10 cellular contexts compared by ENCODE assay signal in genomic region chr1:235910357-235911299, GRCh38. TPM values are rescaled to one million over a fixed set of nuclear protein-coding genes. Genes with fewer than 3 reads are reported as not detected.
DNase-seq lines count a peak whose midpoint lies in the region; ATAC-seq, FAIRE-seq and TF ChIP-seq lines count a peak whose summit lies in the region.
"Had no signal": no experiment of that assay in that cellular context is flagged by ENCODE, and none has a peak within 500 bp of the region (broad histone marks: within the 10 kb centered on the region; RNA-seq: fewer than 3 reads in every experiment).

No MANE protein-coding gene starts in this region.

- peaks cover 55% of the 10 kb centered on the region for H3K4me1 Mint-ChIP-seq in MCF 10A (ENCODE audit: insufficient read depth, unreplicated experiment)

- H3K27me3 ChIP-seq in HepG2 (ENCODE audit: control insufficient read depth in 1 of 2, insufficient read depth in 2 of 2, low read length in 2 of 2) (no peaks in the 10 kb centered on the region), transverse colon (no peaks in the 10 kb centered on the region)
- H3K27me3 ChIP-seq: BLaER1 had no signal

- no peak for TF ChIP-seq RAD21 in HepG2 (CRISPR knock-in tag; IDR thresholded peaks at IDR 0.05)

- H3K79me2 ChIP-seq in HepG2 (ENCODE audit: insufficient read depth, low read length) = no peaks in the 10 kb centered on the region

- H3K36me3 Mint-ChIP-seq in MCF 10A (ENCODE audit: insufficient read depth, unreplicated experiment) = no peaks in the 10 kb centered on the region

- BruUV-seq in MCF 10A (replicated peaks; lab: Mats Ljungman, UMichigan) (no TSS peak), HepG2 (replicated peaks; lab: Mats Ljungman, UMichigan) (no TSS peak)

- in situ Hi-C loops in HepG2 (cut with HindIII; ENCODE audit: extremely low pct_ligation_motif_present, low pct_unique_long_range_greater_than_20kb) (no loop called here), transverse colon (cut with MboI; ENCODE audit: low pct_ligation_motif_present in 1 of 4, low pct_unique_long_range_greater_than_20kb in 1 of 4, low sequenced_read_pairs in 3 of 4) (no loop called here)

- H3K4me3 Mint-ChIP-seq in MCF 10A (ENCODE audit: unreplicated experiment) = peak overlapping the region; percentile 22
- H3K4me3 Mint-ChIP-seq: T-helper 1 cell treated with Interleukin-12 subunit alpha and Interleukin-12 subunit beta and Interleukin-4 antibody, amounts not matched to agents 30 μg/mL and 1 μg/mL, for 36 hours had no signal

- ATAC-seq in HepG2 (peak; percentile 50), HG02885 (IDR thresholded peaks at IDR 0.05; ENCODE audit: poor library complexity, unreplicated experiment) (no peak)

- no peak overlapping the region for H2AFZ ChIP-seq in HepG2 (ENCODE audit: low read length)

- H3K4me1 ChIP-seq in HepG2 (ENCODE audit: insufficient read depth, low read length) (no peaks in the 10 kb centered on the region), transverse colon (peaks cover 0 to 9% (median 6%) of the 10 kb centered on the region in 4 donors)

- H3K4me2 ChIP-seq in HepG2 (ENCODE audit: low read depth, low read length) = no peak overlapping the region
- H3K4me2 ChIP-seq: BLaER1 had no signal

- CTCF ChIA-PET in MCF 10A (lab: Yijun Ruan, JAX) = interaction anchor here (0.7 to 5.7 kb wide), 11 partner anchors 8 to 604 kb away, joined by 3 to 65 read pairs (median 10); partner anchors contain the start of genes B3GALNT2 and LYST
- CTCF ChIA-PET in HepG2 (lab: Yijun Ruan, JAX; ENCODE audit: low intra/inter-chr PET ratio, low total read pairs) = no interaction called here

- H3K27ac Mint-ChIP-seq in MCF 10A (ENCODE audit: low read depth, unreplicated experiment) = peak overlapping the region; percentile 99
- H3K27ac Mint-ChIP-seq: T-helper 1 cell treated with Interleukin-12 subunit alpha and Interleukin-12 subunit beta and Interleukin-4 antibody, amounts not matched to agents 30 μg/mL and 1 μg/mL, for 36 hours had no signal

- 7% methylated on average over 8 of the region's 8 CpGs for WGBS in HepG2 (ENCODE audit: low lambda C conversion rate)
- 61 to 67% methylated on average over 3 to 8 of the region's 8 CpGs for WGBS in transverse colon (ENCODE audit: low coverage in 1 of 2), 2 donors

- TF ChIP-seq POLR2A in HepG2 (IDR thresholded peaks at IDR 0.05; ENCODE audit: insufficient read depth in 1 of 2, low read depth in 2 of 2, low read length in 2 of 2) (no peak), transverse colon (IDR thresholded peaks at IDR 0.05) (no peak)

- FAIRE-seq in HepG2 (lab: Jason Lieb, UNC) = no peak

- H3K9me3 ChIP-seq in HepG2 (ENCODE audit: low read length) (no peaks in the 10 kb centered on the region), transverse colon (no peaks in the 10 kb centered on the region)
- H3K9me3 ChIP-seq: BLaER1 had no signal

- TF ChIP-seq CTCF in MCF 10A (IDR thresholded peaks at IDR 0.05; ENCODE audit: unreplicated experiment) (no peak), HepG2 (CRISPR knock-in tag; IDR thresholded peaks at IDR 0.05) (no peak), transverse colon (IDR thresholded peaks at IDR 0.05) (no peak)

- intact Hi-C loops in MCF 10A (cut with micrococcal nuclease) (loop anchor here (1.0 to 2.0 kb wide), 3 partner anchors 32 to 61 kb away; partner anchors contain the start of gene LYST), HepG2 (cut with micrococcal nuclease; ENCODE audit: unreplicated experiment) (no loop called here), transverse colon (cut with DNase I; ENCODE audit: low total_unique reads) (no loop called here)

- H3K9me3 Mint-ChIP-seq in MCF 10A (ENCODE audit: unreplicated experiment) = no peaks in the 10 kb centered on the region
- H3K9me3 Mint-ChIP-seq: T-helper 1 cell treated with Interleukin-12 subunit alpha and Interleukin-12 subunit beta and Interleukin-4 antibody, amounts not matched to agents 30 μg/mL and 1 μg/mL, for 36 hours had no signal

- H3K9ac ChIP-seq in HepG2 (ENCODE audit: insufficient read depth, low read depth, low read length) = no peak overlapping the region
- H3K9ac ChIP-seq: BLaER1 had no signal

- H4K20me1 ChIP-seq in HepG2 (ENCODE audit: insufficient read depth, low read length) = no peaks in the 10 kb centered on the region
- H4K20me1 ChIP-seq: BLaER1 had no signal

- DNase-seq in NOMO-1 treated with DMSO at 0.1 percent for 48 hours (lab: John Stamatoyannopoulos, UW; ENCODE audit: unreplicated experiment) (peak; percentile 42), NOMO-1 treated with dmso at 0.1 percent for 144 hours (lab: John Stamatoyannopoulos, UW; ENCODE audit: unreplicated experiment) (no peak), NCI-H69 (lab: John Stamatoyannopoulos, UW) (peak; percentile 93), MCF 10A (ENCODE audit: unreplicated experiment) (peak; percentile 97), HepG2 (ENCODE audit: low spot score) (peak; percentile 28), transverse colon (no peak), NCI-H1048 (lab: John Stamatoyannopoulos, UW) (no peak)

- POLR2A ChIA-PET in MCF 10A (lab: Yijun Ruan, JAX) (interaction anchor here (0.6 to 5.7 kb wide), 19 partner anchors 8 to 1299 kb away, joined by 3 to 130 read pairs (median 7); partner anchors contain the start of genes B3GALNT2 and LYST), HepG2 (lab: Yijun Ruan, JAX) (no interaction called here)

- TF ChIP-seq EP300 in HepG2 (IDR thresholded peaks at IDR 0.05; ENCODE audit: low read depth in 2 of 2, low read length in 2 of 2) = no peak
- TF ChIP-seq EP300 in HepG2 (CRISPR knock-in tag; IDR thresholded peaks at IDR 0.05; ENCODE audit: borderline replicate concordance) = no peak
- TF ChIP-seq EP300 in transverse colon (IDR thresholded peaks at IDR 0.05; ENCODE audit: low read depth) = no peak

- H3K36me3 ChIP-seq in HepG2 (replicated peaks in 1 of 2; ENCODE audit: control insufficient read depth in 1 of 2, insufficient read depth in 2 of 2, low read length in 2 of 2) = no peaks in the 10 kb centered on the region
- H3K36me3 ChIP-seq in transverse colon = no peaks in the 10 kb centered on the region
- H3K36me3 ChIP-seq: BLaER1 had no signal

- H3K4me3 ChIP-seq in HepG2 (replicated peaks in 1 of 3; ENCODE audit: insufficient read depth in 1 of 3, low read depth in 2 of 3, low read length in 3 of 3) = no peak overlapping the region
- no peak overlapping the region for H3K4me3 ChIP-seq in transverse colon
- H3K4me3 ChIP-seq: BLaER1 had no signal

- H3K27ac ChIP-seq in HepG2 (ENCODE audit: extremely low read length, insufficient read depth, low read length) = no peak overlapping the region
- peak overlapping the region; percentile 12 to 58 (median 43) for H3K27ac ChIP-seq in transverse colon
- H3K27ac ChIP-seq: BLaER1 had no signal

- no peaks in the 10 kb centered on the region for H3K27me3 Mint-ChIP-seq in MCF 10A (ENCODE audit: insufficient read depth, unreplicated experiment)

TF ChIP-seq in HepG2, 621 proteins besides CTCF, POLR2A, EP300 and RAD21 (continues in another document):
- TF ChIP-seq HCFC1 (IDR thresholded peaks at IDR 0.05; ENCODE audit: low read depth, low read length) (no peak), ZNF674 (CRISPR knock-in tag; IDR thresholded peaks at IDR 0.05; ENCODE audit: low read depth) (no peak), FOXK2 (IDR thresholded peaks at IDR 0.05) (no peak), AGO2 (optimal IDR thresholded peaks at IDR 0.05; ENCODE audit: low read depth, low read length) (no peak), PCBP2 (optimal IDR thresholded peaks at IDR 0.05; ENCODE audit: low read depth, low read length, poor library complexity, severe bottlenecking) (no peak), ZNF33B (CRISPR knock-in tag; IDR thresholded peaks at IDR 0.05) (no peak), ELF3 (CRISPR knock-in tag; IDR thresholded peaks at IDR 0.05) (no peak), MTERF4 (CRISPR knock-in tag; IDR thresholded peaks at IDR 0.05) (no peak), KAT8 (CRISPR knock-in tag; IDR thresholded peaks at IDR 0.05) (no peak)
- TF ChIP-seq, protein P1, sequence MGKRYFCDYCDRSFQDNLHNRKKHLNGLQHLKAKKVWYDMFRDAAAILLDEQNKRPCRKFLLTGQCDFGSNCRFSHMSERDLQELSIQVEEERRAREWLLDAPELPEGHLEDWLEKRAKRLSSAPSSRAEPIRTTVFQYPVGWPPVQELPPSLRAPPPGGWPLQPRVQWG (CRISPR knock-in tag; IDR thresholded peaks at IDR 0.05; ENCODE audit: borderline replicate concordance, low read depth) = no peak

RNA-seq across cellular contexts. Expression of gene LYST, which starts 43.9 kb away (rescaled TPM):
- total RNA-seq in MCF 10A (2022) (23.9 and 37.4 TPM in 2 replicates), HepG2 (2016; rRNA removed; fragmentation: Illumina TruSeq; extraction: Trizol) (2.5 and 2.7 TPM in 2 replicates), transverse colon (10 to 100 TPM; 22.8 to 46.7 (median 32.1) TPM)
- total RNA-seq in HepG2 (2016; cell fraction: cytosol; rRNA removed; fragmentation: Illumina TruSeq; extraction: Trizol; ENCODE audit: low read depth) = 2.5 and 2.8 TPM in 2 replicates
- 2.8 and 3.0 TPM in 2 replicates for total RNA-seq in HepG2 (2016; cell fraction: insoluble cytoplasmic fraction; rRNA removed; fragmentation: Illumina TruSeq; extraction: Trizol)
- 1.3 and 1.6 TPM in 2 replicates for total RNA-seq in HepG2 (2016; cell fraction: membrane; rRNA removed; fragmentation: Illumina TruSeq; extraction: Trizol)
- total RNA-seq in HepG2 (2016; cell fraction: nucleus; rRNA removed; fragmentation: Illumina TruSeq; extraction: Trizol) = 5.8 and 6.4 TPM in 2 replicates
- 0.91 and 1.3 TPM in 2 replicates for polyA plus RNA-seq in HepG2 (2011; rRNA removed)
- 0.55 and 1.0 TPM in 2 replicates for polyA plus RNA-seq in HepG2 (2011; cell fraction: cytosol; rRNA removed)
- polyA plus RNA-seq in HepG2 (2011; cell fraction: nucleus; rRNA removed) = 1.5 and 1.6 TPM in 2 replicates
- polyA plus RNA-seq in HepG2 (2012) = 0.80 and 0.81 TPM in 2 replicates
- polyA plus RNA-seq in HepG2 (2016; cell fraction: cytosol; fragmentation: Illumina TruSeq; extraction: Trizol; ENCODE audit: low read depth) = 2.1 and 2.9 TPM in 2 replicates
- polyA plus RNA-seq in HepG2 (2016; cell fraction: insoluble cytoplasmic fraction; fragmentation: Illumina TruSeq; extraction: Trizol; ENCODE audit: low read depth) = 2.1 and 2.2 TPM in 2 replicates
- polyA plus RNA-seq in HepG2 (2016; cell fraction: membrane; fragmentation: Illumina TruSeq; extraction: Trizol; ENCODE audit: low read depth) = 1.7 and 1.8 TPM in 2 replicates
- polyA plus RNA-seq in HepG2 (2016; cell fraction: nucleus; fragmentation: Illumina TruSeq; extraction: Trizol; ENCODE audit: insufficient read depth, low read depth) = 3.3 and 5.1 TPM in 2 replicates
- 1.4 and 4.8 TPM in 2 replicates for polyA minus RNA-seq in HepG2 (2011; rRNA and poly(A)+ RNA removed; ENCODE audit: low replicate concordance)
- polyA minus RNA-seq in HepG2 (2011; cell fraction: cytosol; rRNA and poly(A)+ RNA removed) = 2.0 and 2.5 TPM in 2 replicates
- polyA minus RNA-seq in HepG2 (2011; cell fraction: nucleus; rRNA and poly(A)+ RNA removed) = 7.7 and 8.7 TPM in 2 replicates

Comparison
In these comparisons a context has a peak if more than half of its experiments do, and no peak if none do; other contexts are left out.
1. DNase-seq: peak in NOMO-1 treated with DMSO at 0.1 percent for 48 hours (single experiment), NCI-H69 (single experiment), MCF 10A (single experiment) and HepG2 (single experiment); none in NOMO-1 treated with dmso at 0.1 percent for 144 hours (single experiment), transverse colon (single experiment) and NCI-H1048 (single experiment).